8 cellular contexts compared by ENCODE assay signal in genomic region chr7:107168233-107169119, GRCh38. TPM values are rescaled to one million over a fixed set of nuclear protein-coding genes. Genes with fewer than 3 reads are reported as not detected.
DNase-seq lines count a peak whose midpoint lies in the region; ATAC-seq and TF ChIP-seq lines count a peak whose summit lies in the region.

TSS of gene HBP1 (plus strand) at chr7:107169003. CDS start at chr7:107179894, 10,891 bp downstream.

- peak; percentile 89 for ATAC-seq in foreskin keratinocyte

- H3F3A ChIP-seq in neural progenitor cell (ENCODE audit: low read depth) = peaks cover 46% of the 10 kb centered on the region

- peak within 1 kb of the TSS; percentile 91 for H3K27ac Mint-ChIP-seq in neural progenitor cell

- H3K36me3 ChIP-seq in neural progenitor cell = no peaks in the 10 kb centered on the region

- CTCF ChIA-PET in HEK293T (lab: Yijun Ruan, JAX) = interaction anchor here (0.7 to 1.3 kb wide), 2 partner anchors 20 to 123 kb away, joined by 3 to 4 read pairs; no protein-coding TSS in a partner anchor

- in situ Hi-C loops in SK-MEL-5 (cut with HindIII; ENCODE audit: low pct_unique_long_range_greater_than_20kb, low sequenced_read_pairs) = no loop called here

- POLR2A ChIA-PET in HEK293T (lab: Yijun Ruan, JAX) = interaction anchor here (0.6 to 2.0 kb wide), 11 partner anchors 9 to 883 kb away, joined by 3 to 8 read pairs (median 3); partner anchors contain the start of genes CBLL1, COG5, DUS4L and NAMPT

- no peaks in the 10 kb centered on the region for H3K36me3 Mint-ChIP-seq in neural progenitor cell

- H3K4me3 ChIP-seq in neural progenitor cell = peak within 1 kb of the TSS; percentile 85

- H3K27ac ChIP-seq in foreskin keratinocyte (peak within 1 kb of the TSS; percentile 84), neural progenitor cell (peak within 1 kb of the TSS; percentile 99)

- peak within 1 kb of the TSS; percentile 92 for H3K4me3 Mint-ChIP-seq in neural progenitor cell

- peaks cover 29% of the 10 kb centered on the region for H3K4me1 Mint-ChIP-seq in neural progenitor cell

- no peak for TF ChIP-seq CTCF in foreskin keratinocyte (conservative IDR thresholded peaks at IDR 0.05)
- no peak for TF ChIP-seq CTCF in neural progenitor cell (IDR thresholded peaks at IDR 0.05)

- peak within 1 kb of the TSS; percentile 88 for H3K4me2 ChIP-seq in neural progenitor cell

- no peaks in the 10 kb centered on the region for H3K9me3 ChIP-seq in neural progenitor cell (ENCODE audit: low read depth)

- no peaks in the 10 kb centered on the region for H3K27me3 ChIP-seq in foreskin keratinocyte
- no peaks in the 10 kb centered on the region for H3K27me3 ChIP-seq in neural progenitor cell

- no peaks in the 10 kb centered on the region for H3K9me3 Mint-ChIP-seq in neural progenitor cell

- DNase-seq in GDM1 (lab: John Stamatoyannopoulos, UW) (peak; percentile 99), HEK293T (ENCODE audit: extremely low spot score) (peak; percentile 88), MV-4-11 (lab: John Stamatoyannopoulos, UW) (peak; percentile 100), SK-MEL-5 (ENCODE audit: low read depth, low spot score) (peak; percentile 100), foreskin keratinocyte (peak; percentile 100), neural progenitor cell (ENCODE audit: low spot score) (peak; percentile 99), stromal cell of bone marrow (ENCODE audit: low read depth) (peak; percentile 100)
- DNase-seq in activated naive CD4-positive, alpha-beta T cell treated with Interleukin-2 at 50 U/mL for 16 hours = peak; percentile 98

- peak within 1 kb of the TSS; percentile 98 for H2AFZ ChIP-seq in neural progenitor cell (replicated peaks)

- no peaks in the 10 kb centered on the region for H3K27me3 Mint-ChIP-seq in neural progenitor cell (ENCODE audit: insufficient read depth, low read depth)

- H4K20me1 ChIP-seq in neural progenitor cell (ENCODE audit: low read depth) = peaks cover 21% of the 10 kb centered on the region

- H3K79me2 ChIP-seq in neural progenitor cell (ENCODE audit: low read depth) = peaks cover 36% of the 10 kb centered on the region

- H3K4me1 ChIP-seq in foreskin keratinocyte (no peaks in the 10 kb centered on the region), neural progenitor cell (peaks cover 23% of the 10 kb centered on the region)

- peak within 1 kb of the TSS; percentile 87 for H3K9ac ChIP-seq in neural progenitor cell

TF ChIP-seq in HEK293T, 16 proteins besides CTCF, POLR2A, EP300 and RAD21:
- TF ChIP-seq NFRKB (IDR thresholded peaks at IDR 0.05) = peak; percentile 72
- TF ChIP-seq FOXK2 (IDR thresholded peaks at IDR 0.05) = peak; percentile 100
- 0 out of 2 replicates have a peak, but pooled peaks have one; percentile 13 for TF ChIP-seq ELF4 (IDR thresholded peaks at IDR 0.05)
- TF ChIP-seq ZNF384 (IDR thresholded peaks at IDR 0.05) = no peak
- peak; percentile 78 for TF ChIP-seq SP1 (IDR thresholded peaks at IDR 0.05)
- TF ChIP-seq FOXM1 (IDR thresholded peaks at IDR 0.05; ENCODE audit: borderline replicate concordance) = no peak
- TF ChIP-seq CTBP1 (IDR thresholded peaks at IDR 0.05; ENCODE audit: borderline replicate concordance) = no peak
- TF ChIP-seq ARNT (IDR thresholded peaks at IDR 0.05) = no peak
- peak; percentile 37; the same call in 1 of the 2 replicates for TF ChIP-seq L3MBTL2 (conservative IDR thresholded peaks at IDR 0.05)
- TF ChIP-seq HDGF (IDR thresholded peaks at IDR 0.05; ENCODE audit: borderline replicate concordance) = no peak
- no peak for TF ChIP-seq LEF1 (IDR thresholded peaks at IDR 0.05; ENCODE audit: borderline replicate concordance)
- peak; percentile 100 for TF ChIP-seq PKNOX1 (IDR thresholded peaks at IDR 0.05)
- TF ChIP-seq SUZ12 (IDR thresholded peaks at IDR 0.05) = peak; percentile 74

RNA-seq across cellular contexts. Expression of gene HBP1, which starts in this region (rescaled TPM):
- 105 and 123 TPM in 2 replicates for total RNA-seq in SK-MEL-5 (2014; rRNA removed; shearing (Covaris generic))
- 48.1 and 50.0 TPM in 2 replicates for polyA plus RNA-seq in SK-MEL-5 (2015; cell fraction: cytosol; rRNA removed)
- polyA plus RNA-seq in SK-MEL-5 (2015; cell fraction: nucleus; rRNA removed) = 81.3 and 104 TPM in 2 replicates
- total RNA-seq in foreskin keratinocyte (19.8 and 23.8 TPM in 2 replicates), neural progenitor cell (ENCODE audit: low replicate concordance) (71.7 and 121 TPM in 2 replicates)
- 10.1 and 10.2 TPM in 2 replicates for polyA plus RNA-seq in foreskin keratinocyte

Comparison
In these comparisons a context has a peak if more than half of its experiments do, and no peak if none do; other contexts are left out.
1. Peak in every context shown above with its lines: DNase-seq, ATAC-seq, H3K4me3 ChIP-seq and H3K27ac ChIP-seq.